In the genomic region with DNA sequence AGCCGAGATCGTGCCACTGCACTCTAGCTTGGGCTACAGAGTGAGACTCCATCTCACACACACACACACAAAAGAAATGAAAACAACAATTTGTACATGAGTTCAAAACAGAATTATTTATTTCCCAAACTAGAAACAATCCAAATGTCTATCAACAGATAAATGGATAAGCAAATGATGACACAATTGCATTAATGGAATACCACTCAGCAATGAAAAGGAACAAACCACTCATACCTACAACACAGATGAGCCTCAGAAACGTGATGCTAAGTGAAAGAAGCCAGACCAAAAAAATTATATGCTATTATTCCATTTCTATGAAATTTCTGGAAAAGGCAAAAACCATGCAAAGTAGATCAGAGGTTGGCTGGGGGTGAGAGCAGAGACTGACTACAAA, we compare ENCODE assay signal across 29 cellular contexts. TPM values are rescaled to one million over a fixed set of nuclear protein-coding genes. Genes with fewer than 3 reads are reported as not detected.
DNase-seq lines count a peak whose midpoint lies in the region; ATAC-seq, FAIRE-seq and TF ChIP-seq lines count a peak whose summit lies in the region.
"Had no signal": no experiment of that assay in that cellular context is flagged by ENCODE, and none has a peak within 500 bp of the region (broad histone marks: within the 10 kb centered on the region; RNA-seq: fewer than 3 reads in every experiment).

No MANE protein-coding gene starts in this region.

- no peak for ATAC-seq in activated CD8-positive, alpha-beta memory T cell treated with anti-CD3 and anti-CD28 coated beads, Interleukin-2, amount 10 ng/mL, durations not matched to agents 7 days and 5 days
- no peak for ATAC-seq in K562
- ATAC-seq in HG02852 (IDR thresholded peaks at IDR 0.05; ENCODE audit: unreplicated experiment) = no peak
- ATAC-seq in GM18517 (IDR thresholded peaks at IDR 0.05; ENCODE audit: unreplicated experiment) = no peak
- ATAC-seq: activated CD4-positive, CD25-positive, alpha-beta regulatory T cell treated with anti-CD3 and anti-CD28 coated beads, Interleukin-2, amount 50 U/mL, for 24 hours had no signal

- peaks cover 11% of the 10 kb centered on the region for H3K4me1 ChIP-seq in CD8-positive, alpha-beta memory T cell (ENCODE audit: insufficient read depth, low read length)
- H3K4me1 ChIP-seq in K562 (replicated peaks in 1 of 2; ENCODE audit: control insufficient read depth in 2 of 2, insufficient read depth in 2 of 2, low read length in 2 of 2) = peaks cover 18 to 23% of the 10 kb centered on the region in 2 experiments

- FAIRE-seq in K562 (lab: Jason Lieb, UNC) = no peak
- FAIRE-seq: endometrium, G401.6, GM18507 had no signal

- no peaks in the 10 kb centered on the region for H3K36me3 ChIP-seq in CD8-positive, alpha-beta memory T cell (ENCODE audit: insufficient read depth, low read length)
- peaks cover 18% of the 10 kb centered on the region for H3K36me3 ChIP-seq in K562 (ENCODE audit: control insufficient read depth, insufficient read depth, low read length)
- H3K36me3 ChIP-seq: vagina had no signal

- H3K27ac Mint-ChIP-seq in activated CD8-positive, alpha-beta memory T cell treated with anti-CD3 and anti-CD28 coated beads, Interleukin-2, amount 10 ng/mL, durations not matched to agents 7 days and 5 days = peak overlapping the region; percentile 34
- H3K27ac Mint-ChIP-seq in CD8-positive, alpha-beta memory T cell = peak overlapping the region in 1 of 8 donors; percentile 50
- H3K27ac Mint-ChIP-seq in nephron = peak overlapping the region; percentile 27 to 63 (median 63)

- TF ChIP-seq EP300 in K562 (IDR thresholded peaks at IDR 0.05; ENCODE audit: low read length) = no peak

- TF ChIP-seq RAD21 in K562 (CRISPR knock-in tag; conservative IDR thresholded peaks at IDR 0.05 in 1 of 2, IDR thresholded peaks at IDR 0.05 in 1 of 2) = no peak

- H2AFZ ChIP-seq in K562 (ENCODE audit: low read depth, low read length) = no peak overlapping the region

- peaks cover 25% of the 10 kb centered on the region for H3K4me1 Mint-ChIP-seq in activated CD8-positive, alpha-beta memory T cell treated with anti-CD3 and anti-CD28 coated beads, Interleukin-2, amount 10 ng/mL, durations not matched to agents 7 days and 5 days
- H3K4me1 Mint-ChIP-seq in CD8-positive, alpha-beta memory T cell = peaks cover 9 to 25% (median 21%) of the 10 kb centered on the region in 3 donors
- H3K4me1 Mint-ChIP-seq in nephron = peaks cover 23% of the 10 kb centered on the region

- TF ChIP-seq POLR2A in K562 (conservative IDR thresholded peaks at IDR 0.05) = no peak

- no peak overlapping the region for H3K4me2 ChIP-seq in K562 (ENCODE audit: insufficient read depth, low read length)

- TF ChIP-seq CTCF in K562 (IDR thresholded peaks at IDR 0.05 in 2 of 3, conservative IDR thresholded peaks at IDR 0.05 in 1 of 3; ENCODE audit: insufficient read depth in 2 of 3, low read depth in 1 of 3, low read length in 3 of 3) = no peak
- TF ChIP-seq CTCF in nephron (IDR thresholded peaks at IDR 0.05; ENCODE audit: unreplicated experiment in 3 of 3) = no peak

- peaks cover 8% of the 10 kb centered on the region; the same call in 1 of the 2 replicates for H4K20me1 ChIP-seq in K562 (replicated peaks; ENCODE audit: control insufficient read depth, insufficient read depth, low read length)

- no peak overlapping the region for H3K9ac ChIP-seq in K562 (ENCODE audit: insufficient read depth in 1 of 2, low read depth in 2 of 2, low read length in 2 of 2)

- H3K27ac ChIP-seq in CD8-positive, alpha-beta memory T cell (ENCODE audit: low read depth, low read length) = no peak overlapping the region
- H3K27ac ChIP-seq in K562 (ENCODE audit: extremely low read depth, low read depth, low read length) = no peak overlapping the region
- H3K27ac ChIP-seq: SK-N-MC, suprapubic skin, vagina had no signal

- intact Hi-C loops in K562 (cut with micrococcal nuclease) = no loop called here

- in situ Hi-C loops in K562 (cut with MboI) = no loop called here

- CTCF ChIA-PET in activated CD8-positive, alpha-beta memory T cell treated with anti-CD3 and anti-CD28 coated beads, Interleukin-2, amount 10 ng/mL, durations not matched to agents 7 days and 5 days (lab: Charles Lee) = interaction anchor here (1.8 to 1.9 kb wide), 2 partner anchors 16 to 188 kb away, joined by 4 to 5 read pairs; no protein-coding TSS in a partner anchor
- CTCF ChIA-PET in CD8-positive, alpha-beta memory T cell (lab: Charles Lee) = interaction anchor here (1.3 kb wide), 1 partner anchor 187 kb away, joined by 5 read pairs; a partner anchor contains a TSS
- CTCF ChIA-PET in K562 (lab: Yijun Ruan, JAX; ENCODE audit: low intra/inter-chr PET ratio) = no interaction called here

- POLR2A ChIA-PET in CD8-positive, alpha-beta memory T cell (lab: Charles Lee) = no interaction called here
- POLR2A ChIA-PET in K562 (lab: Yijun Ruan, JAX) = interaction anchor here (1.7 kb wide), 1 partner anchor 9 kb away, joined by 4 read pairs; no protein-coding TSS in a partner anchor

- peaks cover 11% of the 10 kb centered on the region for H3K36me3 Mint-ChIP-seq in activated CD8-positive, alpha-beta memory T cell treated with anti-CD3 and anti-CD28 coated beads, Interleukin-2, amount 10 ng/mL, durations not matched to agents 7 days and 5 days
- H3K36me3 Mint-ChIP-seq in CD8-positive, alpha-beta memory T cell = peaks cover 0 to 15% (median 3%) of the 10 kb centered on the region in 3 donors
- H3K36me3 Mint-ChIP-seq in nephron (ENCODE audit: low read depth) = peaks cover 24% of the 10 kb centered on the region

- H3K9me1 ChIP-seq in K562 (ENCODE audit: control insufficient read depth, insufficient read depth, low read length) = no peaks in the 10 kb centered on the region

- 71% methylated on average over 3 of the region's 3 CpGs for WGBS in K562 (ENCODE audit: insufficient coverage, low coverage, missing lambda C conversion rate)

- peak overlapping the region; percentile 29 for H3K4me3 Mint-ChIP-seq in activated CD8-positive, alpha-beta memory T cell treated with anti-CD3 and anti-CD28 coated beads, Interleukin-2, amount 10 ng/mL, durations not matched to agents 7 days and 5 days
- H3K4me3 Mint-ChIP-seq in CD8-positive, alpha-beta memory T cell = peak overlapping the region in 4 of 7 donors; percentile 29 to 75 (median 47)
- peak overlapping the region; percentile 68 to 87 (median 86) for H3K4me3 Mint-ChIP-seq in nephron

- no peaks in the 10 kb centered on the region for H3K27me3 Mint-ChIP-seq in activated CD8-positive, alpha-beta memory T cell treated with anti-CD3 and anti-CD28 coated beads, Interleukin-2, amount 10 ng/mL, durations not matched to agents 7 days and 5 days
- no peaks in the 10 kb centered on the region for H3K27me3 Mint-ChIP-seq in CD8-positive, alpha-beta memory T cell
- H3K27me3 Mint-ChIP-seq in nephron (ENCODE audit: low read depth) = no peaks in the 10 kb centered on the region

- H3K9me3 Mint-ChIP-seq in activated CD8-positive, alpha-beta memory T cell treated with anti-CD3 and anti-CD28 coated beads, Interleukin-2, amount 10 ng/mL, durations not matched to agents 7 days and 5 days (ENCODE audit: low read depth) = peaks cover 3% of the 10 kb centered on the region
- H3K9me3 Mint-ChIP-seq in CD8-positive, alpha-beta memory T cell = peaks cover 0 to 3% (median 0%) of the 10 kb centered on the region in 5 donors
- peaks cover 7% of the 10 kb centered on the region for H3K9me3 Mint-ChIP-seq in nephron

- H3K4me3 ChIP-seq in CD8-positive, alpha-beta memory T cell (ENCODE audit: low read length) = no peak overlapping the region
- no peak overlapping the region for H3K4me3 ChIP-seq in K562
- H3K4me3 ChIP-seq: SK-N-MC, suprapubic skin, vagina had no signal

- BruUV-seq in K562 (replicated peaks; lab: Mats Ljungman, UMichigan) = no TSS peak

- no peaks in the 10 kb centered on the region for H3K27me3 ChIP-seq in CD8-positive, alpha-beta memory T cell (ENCODE audit: insufficient read depth, low read length, poor library complexity, severe bottlenecking)
- H3K27me3 ChIP-seq in K562 (ENCODE audit: control insufficient read depth in 2 of 2, insufficient read depth in 2 of 2, low read length in 2 of 2) = no peaks in the 10 kb centered on the region
- H3K27me3 ChIP-seq: suprapubic skin, vagina had no signal

- DNase-seq in activated CD8-positive, alpha-beta memory T cell treated with anti-CD3 and anti-CD28 coated beads, Interleukin-2, amount 10 ng/mL, durations not matched to agents 7 days and 5 days = no peak
- no peak for DNase-seq in activated CD8-positive, alpha-beta memory T cell treated with anti-CD3 and anti-CD28 coated beads for 24 hours
- DNase-seq in CD8-positive, alpha-beta memory T cell = no peak
- no peak for DNase-seq in K562 (ENCODE audit: extremely low read depth in 1 of 4, low spot score in 3 of 4)
- DNase-seq in NCI-H2227 (lab: John Stamatoyannopoulos, UW; ENCODE audit: unreplicated experiment) = no peak
- DNase-seq: ACHN; activated effector memory CD4-positive, alpha-beta T cell treated with Interleukin-2 at 50 U/mL for 16 hours; C1 segment of cervical spinal cord; DMS153; H7; IMR-90; mesenchymal stem cell; NCI-H1436; NCI-H526 treated with DMSO at 0.1 percent for 48 hours; RPMI8226; stimulated activated CD4-positive, alpha-beta T cell treated with anti-CD3 and anti-CD28 coated beads, Interleukin-1b, Interleukin-23, amount 100 ng/mL, for 48 hours; T1000 had no signal

- peaks cover 28% of the 10 kb centered on the region for H3K79me2 ChIP-seq in K562 (ENCODE audit: control insufficient read depth, insufficient read depth, low read length)

- H3K9me3 ChIP-seq in CD8-positive, alpha-beta memory T cell (ENCODE audit: low read length) = no peaks in the 10 kb centered on the region
- H3K9me3 ChIP-seq in K562 (replicated peaks; ENCODE audit: control insufficient read depth, insufficient read depth, low read depth, low read length) = no peaks in the 10 kb centered on the region
- H3K9me3 ChIP-seq: suprapubic skin, vagina had no signal

RNA-seq across cellular contexts. Expression of a gene that starts 2.0 kb away (rescaled TPM):
- 100 to 1,000 TPM in 1 of 2 experiments, 10 to 100 TPM in 1; 74.9 to 128 TPM for total RNA-seq in activated CD8-positive, alpha-beta memory T cell treated with anti-CD3 and anti-CD28 coated beads, Interleukin-2, amount 10 ng/mL, durations not matched to agents 7 days and 5 days
- 100 to 1,000 TPM; 115 to 116 TPM for total RNA-seq in CD8-positive, alpha-beta memory T cell
- 42.4 TPM for polyA plus RNA-seq in CD8-positive, alpha-beta memory T cell
- 148 and 225 TPM in 2 replicates for total RNA-seq in K562 (2011; cell fraction: chromatin; rRNA removed; ENCODE audit: low replicate concordance)
- 169 and 177 TPM in 2 replicates for total RNA-seq in K562 (2011; cell fraction: nucleolus; rRNA removed)
- total RNA-seq in K562 (2011; cell fraction: nucleoplasm; rRNA removed) = 160 and 163 TPM in 2 replicates
- total RNA-seq in K562 (2014; rRNA removed) = 239 and 254 TPM in 2 replicates
- 152 and 177 TPM in 2 replicates for total RNA-seq in K562 (2014; rRNA removed; fragmentation: Illumina TruSeq; extraction: Trizol)
- total RNA-seq in K562 (2015; rRNA removed; fragmentation: Illumina TruSeq; extraction: Trizol) = 191 and 200 TPM in 2 replicates
- 339 and 353 TPM in 2 replicates for total RNA-seq in K562 (2021)
- 185 and 229 TPM in 2 replicates for polyA plus RNA-seq in K562 (2011; rRNA removed)
- 256 and 298 TPM in 2 replicates for polyA plus RNA-seq in K562 (2011; cell fraction: cytosol; rRNA removed)
- polyA plus RNA-seq in K562 (2011; cell fraction: nucleus; rRNA removed) = 137 and 184 TPM in 2 replicates
- 387 and 522 TPM in 2 replicates for polyA plus RNA-seq in K562 (2012)
- 402 and 513 TPM in 2 replicates for polyA plus RNA-seq in K562 (2014; fragmentation: Illumina TruSeq; extraction: Trizol)
- polyA plus RNA-seq in K562 (2014; fragmentation: Nextera tagmentation; extraction: Ambion mirVana) = 100 to 1,000 TPM; 292 to 542 TPM
- polyA plus RNA-seq in K562 (2014; rRNA removed) = 257 and 270 TPM in 2 replicates
- 230 and 264 TPM in 2 replicates for polyA minus RNA-seq in K562 (2011; rRNA and poly(A)+ RNA removed)
- polyA minus RNA-seq in K562 (2011; cell fraction: cytosol; rRNA and poly(A)+ RNA removed) = 167 and 254 TPM in 2 replicates
- 47.3 and 81.1 TPM in 2 replicates for polyA minus RNA-seq in K562 (2011; cell fraction: nucleus; rRNA and poly(A)+ RNA removed)

RNA-seq across cellular contexts. Expression of a gene that starts 33.4 kb away (rescaled TPM):
- 10 to 100 TPM; 14.8 to 18.6 TPM for total RNA-seq in activated CD8-positive, alpha-beta memory T cell treated with anti-CD3 and anti-CD28 coated beads, Interleukin-2, amount 10 ng/mL, durations not matched to agents 7 days and 5 days
- total RNA-seq in CD8-positive, alpha-beta memory T cell = 10 to 100 TPM; 32.2 TPM
- 9.7 TPM for polyA plus RNA-seq in CD8-positive, alpha-beta memory T cell
- total RNA-seq in K562 (2011; cell fraction: chromatin; rRNA removed; ENCODE audit: low replicate concordance) = 7.7 and 8.5 TPM in 2 replicates
- total RNA-seq in K562 (2011; cell fraction: nucleolus; rRNA removed) = 5.1 and 5.8 TPM in 2 replicates
- 6.0 and 8.2 TPM in 2 replicates for total RNA-seq in K562 (2011; cell fraction: nucleoplasm; rRNA removed)
- total RNA-seq in K562 (2014; rRNA removed) (21.7 and 24.0 TPM in 2 replicates), K562 (2014; rRNA removed; fragmentation: Illumina TruSeq; extraction: Trizol) (31.8 and 33.4 TPM in 2 replicates), K562 (2015; rRNA removed; fragmentation: Illumina TruSeq; extraction: Trizol) (26.7 and 31.3 TPM in 2 replicates), K562 (2021) (27.1 and 28.9 TPM in 2 replicates)
- polyA plus RNA-seq in K562 (2011; rRNA removed) (12.6 and 14.0 TPM in 2 replicates), K562 (2014; fragmentation: Illumina TruSeq; extraction: Trizol) (26.0 and 26.3 TPM in 2 replicates), K562 (2014; fragmentation: Nextera tagmentation; extraction: Ambion mirVana) (10 to 100 TPM; 10.2 to 16.4 TPM), K562 (2014; rRNA removed) (20.5 and 36.0 TPM in 2 replicates)
- 9.0 and 12.0 TPM in 2 replicates for polyA plus RNA-seq in K562 (2011; cell fraction: cytosol; rRNA removed)
- polyA plus RNA-seq in K562 (2011; cell fraction: nucleus; rRNA removed) = 4.9 and 6.3 TPM in 2 replicates
- polyA plus RNA-seq in K562 (2012) = 29.5 and 36.6 TPM in 2 replicates
- 4.9 and 5.4 TPM in 2 replicates for polyA minus RNA-seq in K562 (2011; rRNA and poly(A)+ RNA removed)
- 2.4 and 4.5 TPM in 2 replicates for polyA minus RNA-seq in K562 (2011; cell fraction: cytosol; rRNA and poly(A)+ RNA removed)
- polyA minus RNA-seq in K562 (2011; cell fraction: nucleus; rRNA and poly(A)+ RNA removed) = 3.0 and 6.7 TPM in 2 replicates

RNA-seq across cellular contexts. Expression of a gene that starts 53.0 kb away (rescaled TPM):
- under 1 TPM in 1 of 2 experiments, not detected in 1; 0.73 TPM for total RNA-seq in activated CD8-positive, alpha-beta memory T cell treated with anti-CD3 and anti-CD28 coated beads, Interleukin-2, amount 10 ng/mL, durations not matched to agents 7 days and 5 days
- total RNA-seq in CD8-positive, alpha-beta memory T cell = under 1 TPM in 1 of 2 experiments, not detected in 1; 0.71 TPM
- polyA plus RNA-seq in CD8-positive, alpha-beta memory T cell = not detected
- 0.51 and 1.1 TPM in 2 replicates for total RNA-seq in K562 (2011; cell fraction: chromatin; rRNA removed; ENCODE audit: low replicate concordance)
- 0.53 and 1.0 TPM in 2 replicates for total RNA-seq in K562 (2011; cell fraction: nucleolus; rRNA removed)
- 1.0 and 1.3 TPM in 2 replicates for total RNA-seq in K562 (2011; cell fraction: nucleoplasm; rRNA removed)
- total RNA-seq in K562 (2014; rRNA removed) (0.29 TPM in 1 of 2 replicates, not detected in the other), K562 (2014; rRNA removed; fragmentation: Illumina TruSeq; extraction: Trizol) (0.11 and 0.19 TPM in 2 replicates), K562 (2015; rRNA removed; fragmentation: Illumina TruSeq; extraction: Trizol) (0.34 and 0.54 TPM in 2 replicates), K562 (2021) (0.51 TPM in 1 of 2 replicates, not detected in the other)
- polyA plus RNA-seq in K562 (2011; rRNA removed) (not detected in 2 replicates), K562 (2014; fragmentation: Illumina TruSeq; extraction: Trizol) (0.15 TPM in 2 replicates), K562 (2014; fragmentation: Nextera tagmentation; extraction: Ambion mirVana) (not detected), K562 (2014; rRNA removed) (0.08 TPM in 1 of 2 replicates, not detected in the other)
- not detected in 2 replicates for polyA plus RNA-seq in K562 (2011; cell fraction: cytosol; rRNA removed)
- polyA plus RNA-seq in K562 (2011; cell fraction: nucleus; rRNA removed) = 0.37 TPM in 1 of 2 replicates, not detected in the other
- polyA plus RNA-seq in K562 (2012) = 0.16 and 0.42 TPM in 2 replicates
- not detected in 2 replicates for polyA minus RNA-seq in K562 (2011; rRNA and poly(A)+ RNA removed)
- polyA minus RNA-seq in K562 (2011; cell fraction: cytosol; rRNA and poly(A)+ RNA removed) = not detected in 2 replicates
- polyA minus RNA-seq in K562 (2011; cell fraction: nucleus; rRNA and poly(A)+ RNA removed) = not detected in 2 replicates
- total RNA-seq: cardiac septum, IMR-90, M059J, suprapubic skin, vagina had no signal

Comparison
In these comparisons a context has a peak if more than half of its experiments do, and no peak if none do; other contexts are left out.
1. H3K4me3 Mint-ChIP-seq: peak in every context shown above with its lines; median percentile 86 in nephron; 47 in CD8-positive, alpha-beta memory T cell; 29 in activated CD8-positive, alpha-beta memory T cell treated with anti-CD3 and anti-CD28 coated beads, Interleukin-2, amount 10 ng/mL, durations not matched to agents 7 days and 5 days.